9 cellular contexts compared by ENCODE assay signal in genomic region chr9:117825609-117826347, GRCh38.
DNase-seq lines count a peak whose midpoint lies in the region; ATAC-seq, FAIRE-seq and TF ChIP-seq lines count a peak whose summit lies in the region.
"Had no signal": no experiment of that assay in that cellular context is flagged by ENCODE, and none has a peak within 500 bp of the region (broad histone marks: within the 10 kb centered on the region; RNA-seq: fewer than 3 reads in every experiment).

No MANE protein-coding gene starts in this region.

- H3K27ac ChIP-seq in small intestine (ENCODE audit: low read depth in 1 of 2, low read length in 1 of 2) = no peak overlapping the region
- H3K27ac ChIP-seq: 22Rv1 had no signal

- H3K9me3 ChIP-seq in small intestine (ENCODE audit: control insufficient read depth, low read depth) = no peaks in the 10 kb centered on the region

- FAIRE-seq in small intestine (lab: Jason Lieb, UNC) = no peak

- no peak for DNase-seq in activated CD4-positive, CD25-positive, alpha-beta regulatory T cell treated with anti-CD3 and anti-CD28 coated beads, Interleukin-2, amount 50 U/mL, for 72 hours
- peak; percentile 53 for DNase-seq in activated CD4-positive, alpha-beta T cell treated with anti-CD3 and anti-CD28 coated beads for 48 hours
- DNase-seq in small intestine (peak; percentile 8), NCI-H2171 treated with DMSO at 0.1 percent for 48 hours (lab: John Stamatoyannopoulos, UW) (no peak), progenitor cell of endocrine pancreas (ENCODE audit: low spot score, unreplicated experiment) (no peak), mesothelial cell of epicardium (ENCODE audit: low spot score in 2 of 2, unreplicated experiment in 2 of 2) (no peak)

- H3K4me3 Mint-ChIP-seq in progenitor cell of endocrine pancreas (ENCODE audit: low read depth) (no peak overlapping the region), mesothelial cell of epicardium (no peak overlapping the region)

- H3K36me3 Mint-ChIP-seq in progenitor cell of endocrine pancreas (ENCODE audit: insufficient read depth) (no peaks in the 10 kb centered on the region), mesothelial cell of epicardium (no peaks in the 10 kb centered on the region)

- H3K9me3 Mint-ChIP-seq in progenitor cell of endocrine pancreas (ENCODE audit: low read depth) = no peaks in the 10 kb centered on the region
- H3K9me3 Mint-ChIP-seq in mesothelial cell of epicardium = no peaks in the 10 kb centered on the region

- ATAC-seq in activated CD4-positive, CD25-positive, alpha-beta regulatory T cell treated with anti-CD3 and anti-CD28 coated beads, Interleukin-2, amount 50 U/mL, for 24 hours = peak; percentile 78 to 79
- peak; percentile 98 for ATAC-seq in HG03342 (IDR thresholded peaks at IDR 0.05; ENCODE audit: unreplicated experiment)

- H3K4me3 ChIP-seq in small intestine (ENCODE audit: low read depth in 1 of 2, low read length in 2 of 2) = no peak overlapping the region

- no peaks in the 10 kb centered on the region for H3K27me3 ChIP-seq in small intestine (ENCODE audit: control insufficient read depth in 2 of 2, insufficient read depth in 2 of 2, low read length in 2 of 2)

- 36 to 40% (median 39%) methylated on average over 4 of the region's 4 CpGs for WGBS in small intestine, 3 donors

- TF ChIP-seq CTCF in progenitor cell of endocrine pancreas (IDR thresholded peaks at IDR 0.05; ENCODE audit: unreplicated experiment) (no peak), mesothelial cell of epicardium (IDR thresholded peaks at IDR 0.05; ENCODE audit: unreplicated experiment) (no peak)

- no peaks in the 10 kb centered on the region for H3K4me1 ChIP-seq in small intestine (ENCODE audit: control insufficient read depth in 2 of 2, insufficient read depth in 1 of 2, low read depth in 1 of 2, low read length in 1 of 2)

- H3K27me3 Mint-ChIP-seq in progenitor cell of endocrine pancreas = no peaks in the 10 kb centered on the region
- H3K27me3 Mint-ChIP-seq in mesothelial cell of epicardium (ENCODE audit: low read depth) = no peaks in the 10 kb centered on the region

- H3K36me3 ChIP-seq in small intestine (ENCODE audit: control insufficient read depth in 2 of 2, insufficient read depth in 2 of 2, low read length in 2 of 2) = no peaks in the 10 kb centered on the region

- no peaks in the 10 kb centered on the region for H3K4me1 Mint-ChIP-seq in progenitor cell of endocrine pancreas (ENCODE audit: low read depth)
- no peaks in the 10 kb centered on the region for H3K4me1 Mint-ChIP-seq in mesothelial cell of epicardium

- no peak overlapping the region for H3K27ac Mint-ChIP-seq in progenitor cell of endocrine pancreas
- no peak overlapping the region for H3K27ac Mint-ChIP-seq in mesothelial cell of epicardium

Comparison
In these comparisons a context has a peak if more than half of its experiments do, and no peak if none do; other contexts are left out.
1. DNase-seq: peak in activated CD4-positive, alpha-beta T cell treated with anti-CD3 and anti-CD28 coated beads for 48 hours (single experiment) and small intestine (single experiment); none in activated CD4-positive, CD25-positive, alpha-beta regulatory T cell treated with anti-CD3 and anti-CD28 coated beads, Interleukin-2, amount 50 U/mL, for 72 hours (single experiment), NCI-H2171 treated with DMSO at 0.1 percent for 48 hours (single experiment), progenitor cell of endocrine pancreas (single experiment) and mesothelial cell of epicardium (0 of 2).